8 cellular contexts compared by ENCODE assay signal in genomic region chr7:27901028-27901760, GRCh38.
DNase-seq lines count a peak whose midpoint lies in the region; ATAC-seq and TF ChIP-seq lines count a peak whose summit lies in the region.

No MANE protein-coding gene starts in this region.

- H3K36me3 ChIP-seq in urinary bladder (ENCODE audit: insufficient read depth) = no peaks in the 10 kb centered on the region

- POLR2A ChIA-PET in activated CD4-positive, alpha-beta memory T cell treated with anti-CD3 and anti-CD28 coated beads, Interleukin-2, amount 10 ng/mL, durations not matched to agents 7 days and 5 days (lab: Charles Lee) = no interaction called here
- POLR2A ChIA-PET in HEK293T (lab: Yijun Ruan, JAX) = no interaction called here

- H3K27ac Mint-ChIP-seq in activated CD4-positive, alpha-beta memory T cell treated with anti-CD3 and anti-CD28 coated beads, Interleukin-2, amount 10 ng/mL, durations not matched to agents 7 days and 5 days = peak overlapping the region; percentile 31

- H3K27ac ChIP-seq in urinary bladder (ENCODE audit: low read depth) = peak overlapping the region; percentile 27

- peak overlapping the region; percentile 39 for H3K4me3 Mint-ChIP-seq in activated CD4-positive, alpha-beta memory T cell treated with anti-CD3 and anti-CD28 coated beads, Interleukin-2, amount 10 ng/mL, durations not matched to agents 7 days and 5 days

- peaks cover 3% of the 10 kb centered on the region for H3K27me3 Mint-ChIP-seq in activated CD4-positive, alpha-beta memory T cell treated with anti-CD3 and anti-CD28 coated beads, Interleukin-2, amount 10 ng/mL, durations not matched to agents 7 days and 5 days

- H3K4me1 ChIP-seq in urinary bladder (ENCODE audit: insufficient read depth) = no peaks in the 10 kb centered on the region

- 45% methylated on average over 5 of the region's 5 CpGs for WGBS in urinary bladder

- DNase-seq in COLO829 (ENCODE audit: low spot score) = peak; percentile 29
- peak; percentile 36 for DNase-seq in activated CD4-positive, alpha-beta memory T cell treated with anti-CD3 and anti-CD28 coated beads, Interleukin-2, amount 10 ng/mL, durations not matched to agents 7 days and 5 days
- peak; percentile 87 for DNase-seq in iris pigment epithelial cell (ENCODE audit: low read depth)
- no peak for DNase-seq in HK-2 (ENCODE audit: unreplicated experiment)
- DNase-seq in HEK293T (ENCODE audit: extremely low spot score) = no peak

- CTCF ChIA-PET in activated CD4-positive, alpha-beta memory T cell treated with anti-CD3 and anti-CD28 coated beads, Interleukin-2, amount 10 ng/mL, durations not matched to agents 7 days and 5 days (lab: Charles Lee) = interaction anchor here (0.9 kb wide), 1 partner anchor 18 kb away, joined by 4 read pairs; no protein-coding TSS in a partner anchor
- CTCF ChIA-PET in HEK293T (lab: Yijun Ruan, JAX) = no interaction called here

- H3K9me3 Mint-ChIP-seq in activated CD4-positive, alpha-beta memory T cell treated with anti-CD3 and anti-CD28 coated beads, Interleukin-2, amount 10 ng/mL, durations not matched to agents 7 days and 5 days = no peaks in the 10 kb centered on the region

- ATAC-seq in GM19395 (IDR thresholded peaks at IDR 0.05; ENCODE audit: unreplicated experiment) = peak; percentile 89
- peak; percentile 78 for ATAC-seq in HG03442 (IDR thresholded peaks at IDR 0.05; ENCODE audit: unreplicated experiment)

- H3K4me3 ChIP-seq in urinary bladder (ENCODE audit: low read depth, low read length) = no peak overlapping the region

- no peaks in the 10 kb centered on the region for H3K36me3 Mint-ChIP-seq in activated CD4-positive, alpha-beta memory T cell treated with anti-CD3 and anti-CD28 coated beads, Interleukin-2, amount 10 ng/mL, durations not matched to agents 7 days and 5 days (ENCODE audit: low read depth)

- peaks cover 30% of the 10 kb centered on the region for H3K4me1 Mint-ChIP-seq in activated CD4-positive, alpha-beta memory T cell treated with anti-CD3 and anti-CD28 coated beads, Interleukin-2, amount 10 ng/mL, durations not matched to agents 7 days and 5 days

TF ChIP-seq in HEK293T, 16 proteins besides CTCF, POLR2A, EP300 and RAD21:
- TF ChIP-seq SUZ12 (IDR thresholded peaks at IDR 0.05) = no peak
- no peak for TF ChIP-seq BHLHE40 (IDR thresholded peaks at IDR 0.05; ENCODE audit: borderline replicate concordance)
- no peak for TF ChIP-seq SP1 (IDR thresholded peaks at IDR 0.05)
- no peak for TF ChIP-seq FOXM1 (IDR thresholded peaks at IDR 0.05; ENCODE audit: borderline replicate concordance)
- no peak for TF ChIP-seq ZNF384 (IDR thresholded peaks at IDR 0.05)
- TF ChIP-seq ARNT (IDR thresholded peaks at IDR 0.05) = no peak
- no peak for TF ChIP-seq HDGF (IDR thresholded peaks at IDR 0.05; ENCODE audit: borderline replicate concordance)
- no peak for TF ChIP-seq L3MBTL2 (conservative IDR thresholded peaks at IDR 0.05)
- TF ChIP-seq FOXK2 (IDR thresholded peaks at IDR 0.05) = no peak
- TF ChIP-seq TARDBP (IDR thresholded peaks at IDR 0.05) = no peak
- no peak for TF ChIP-seq NFRKB (IDR thresholded peaks at IDR 0.05)
- TF ChIP-seq ELF4 (IDR thresholded peaks at IDR 0.05) = no peak
- TF ChIP-seq, protein P1, sequence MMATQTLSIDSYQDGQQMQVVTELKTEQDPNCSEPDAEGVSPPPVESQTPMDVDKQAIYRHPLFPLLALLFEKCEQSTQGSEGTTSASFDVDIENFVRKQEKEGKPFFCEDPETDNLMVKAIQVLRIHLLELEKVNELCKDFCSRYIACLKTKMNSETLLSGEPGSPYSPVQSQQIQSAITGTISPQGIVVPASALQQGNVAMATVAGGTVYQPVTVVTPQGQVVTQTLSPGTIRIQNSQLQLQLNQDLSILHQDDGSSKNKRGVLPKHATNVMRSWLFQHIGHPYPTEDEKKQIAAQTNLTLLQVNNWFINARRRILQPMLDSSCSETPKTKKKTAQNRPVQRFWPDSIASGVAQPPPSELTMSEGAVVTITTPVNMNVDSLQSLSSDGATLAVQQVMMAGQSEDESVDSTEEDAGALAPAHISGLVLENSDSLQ (IDR thresholded peaks at IDR 0.05) = no peak
- no peak for TF ChIP-seq CTBP1 (IDR thresholded peaks at IDR 0.05; ENCODE audit: borderline replicate concordance)
- no peak for TF ChIP-seq LEF1 (IDR thresholded peaks at IDR 0.05; ENCODE audit: borderline replicate concordance)
- TF ChIP-seq FOXA1 (IDR thresholded peaks at IDR 0.05) = no peak

Comparison
In these comparisons a context has a peak if more than half of its experiments do, and no peak if none do; other contexts are left out.
1. DNase-seq: peak in COLO829 (single experiment), activated CD4-positive, alpha-beta memory T cell treated with anti-CD3 and anti-CD28 coated beads, Interleukin-2, amount 10 ng/mL, durations not matched to agents 7 days and 5 days (single experiment) and iris pigment epithelial cell (single experiment); none in HK-2 (single experiment) and HEK293T (single experiment).